ENCODE assay signal across 8 cellular contexts in the genomic region with DNA sequence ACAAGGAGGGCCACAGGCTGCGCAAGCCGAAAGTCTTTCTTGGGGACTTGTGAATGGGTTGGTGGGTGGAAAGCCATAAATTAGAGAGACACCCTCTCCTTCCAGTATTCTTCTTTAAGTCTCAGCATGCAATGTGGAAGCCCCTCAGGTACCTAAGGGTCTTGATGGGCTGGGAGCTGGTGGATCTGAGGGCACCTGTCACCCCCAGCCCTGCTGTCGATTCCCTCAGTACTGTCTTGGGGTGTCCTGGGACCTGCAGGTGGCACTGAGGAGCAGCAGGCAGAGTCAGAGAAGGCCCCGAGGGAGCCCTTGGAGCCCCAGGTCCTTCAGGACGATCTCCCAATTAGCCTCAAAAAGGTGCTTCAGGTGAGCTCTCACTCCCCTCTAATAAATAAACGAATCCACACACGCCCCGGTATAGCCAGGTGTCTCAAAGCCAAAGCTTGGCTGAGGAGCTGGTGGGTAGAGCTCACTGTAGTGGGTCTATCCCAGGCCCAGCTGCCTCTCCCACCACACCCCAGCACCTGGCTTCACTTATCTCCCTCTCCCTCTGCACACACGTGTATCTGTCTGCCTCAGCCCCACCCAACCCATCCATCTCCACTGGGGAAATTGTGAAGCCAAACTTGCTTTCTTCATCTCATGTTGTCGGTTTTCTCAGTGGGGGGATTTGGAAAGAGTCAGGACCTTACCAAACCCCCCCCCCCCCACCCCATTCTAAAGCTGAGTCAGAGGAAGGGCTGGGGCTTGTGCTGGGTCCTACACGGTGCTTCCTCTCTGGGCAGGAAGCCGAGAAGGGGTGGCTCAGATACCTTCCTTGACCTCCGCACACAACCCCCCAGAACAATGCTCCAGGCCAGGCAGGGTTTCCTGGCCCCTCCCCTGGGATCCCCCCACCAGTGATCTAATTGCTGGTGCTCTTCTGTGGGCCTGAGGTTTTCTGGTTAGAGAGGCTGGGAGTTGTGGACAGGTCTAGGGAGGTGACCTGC. TPM values are rescaled to one million over a fixed set of nuclear protein-coding genes. Genes with fewer than 3 reads are reported as not detected.
A peak's percentile ranks its signal among the peaks of the same experiment; 100 is the strongest.
DNase-seq lines count a peak whose midpoint lies in the region; ATAC-seq and TF ChIP-seq lines count a peak whose summit lies in the region.

No MANE protein-coding gene starts in this region.

- peak overlapping the region; percentile 90 for H3K9ac ChIP-seq in HCT116 (ENCODE audit: low read length)

- CTCF ChIA-PET in HCT116 (lab: Charles Lee) = interaction anchor here (0.7 to 2.0 kb wide), 6 partner anchors 8 to 115 kb away, joined by 3 to 14 read pairs (median 6); a partner anchor contains a TSS

- H2AFZ ChIP-seq in HCT116 (ENCODE audit: low read depth, low read length, poor library complexity, severe bottlenecking) = no peak overlapping the region

- H3K36me3 ChIP-seq in HCT116 (ENCODE audit: control insufficient read depth in 1 of 2, insufficient read depth in 2 of 2, low read length in 2 of 2) = peaks cover 17 to 30% of the 10 kb centered on the region in 2 experiments

- no peaks in the 10 kb centered on the region for H3K27me3 Mint-ChIP-seq in naive B cell

- ATAC-seq in HCT116 = peak; percentile 45
- peak; percentile 19 to 20 for ATAC-seq in naive B cell (ENCODE audit: low read depth in 2 of 2)
- no peak for ATAC-seq in GM18502 (IDR thresholded peaks at IDR 0.05; ENCODE audit: poor library complexity, unreplicated experiment)

- peaks cover 39% of the 10 kb centered on the region for H3K79me2 ChIP-seq in HCT116 (ENCODE audit: insufficient read depth, low read length)

- H3K27ac ChIP-seq in HCT116 (ENCODE audit: low read depth, low read length) = peak overlapping the region; percentile 93

- no peak for TF ChIP-seq POLR2A in HCT116 (IDR thresholded peaks at IDR 0.05; ENCODE audit: borderline replicate concordance, extremely low read depth, insufficient read depth, insufficient read length)

- POLR2A ChIA-PET in HCT116 (lab: Charles Lee) = interaction anchor here (0.6 kb wide), 1 partner anchor 474 kb away, joined by 3 read pairs; no protein-coding TSS in a partner anchor

- peak overlapping the region; percentile 76 for H3K4me3 ChIP-seq in AG09309 (ENCODE audit: control insufficient read depth, low read depth, low read length)
- H3K4me3 ChIP-seq in HCT116 (replicated peaks in 1 of 2; ENCODE audit: low read depth in 1 of 2, low read length in 2 of 2) = peak overlapping the region; percentile 90 to 94

- TF ChIP-seq RAD21 in HCT116 (IDR thresholded peaks at IDR 0.05; ENCODE audit: low read depth) = no peak

- H3K9me3 Mint-ChIP-seq in naive B cell = no peaks in the 10 kb centered on the region

- no peaks in the 10 kb centered on the region for H4K20me1 ChIP-seq in HCT116 (ENCODE audit: insufficient read depth)

- intact Hi-C loops in HCT116 (cut with micrococcal nuclease) = loop anchor here (5.0 kb wide), 1 partner anchor 50 kb away; a partner anchor contains a TSS

- H3K27me3 ChIP-seq in HCT116 (ENCODE audit: insufficient read depth, low read length) = no peaks in the 10 kb centered on the region

- TF ChIP-seq CTCF in AG09309 (IDR thresholded peaks at IDR 0.05; ENCODE audit: control insufficient read depth, insufficient read depth, low read depth, low read length, missing control alignments) (peak; percentile 46), HCT116 (IDR thresholded peaks at IDR 0.05 in 2 of 3, conservative IDR thresholded peaks at IDR 0.05 in 1 of 3; ENCODE audit: borderline replicate concordance in 1 of 3, insufficient read depth in 1 of 3, low read depth in 2 of 3, low read length in 2 of 3) (peak in 2 of 3 experiments; percentile 61 to 68; a peak in 4 of 6 replicates)

- H3K9me2 ChIP-seq in HCT116 (ENCODE audit: insufficient read depth) = no peaks in the 10 kb centered on the region

- BruUV-seq in HCT116 (replicated peaks; lab: Mats Ljungman, UMichigan) = no TSS peak

- peaks cover 13 to 38% of the 10 kb centered on the region in 2 experiments for H3K4me1 ChIP-seq in HCT116 (ENCODE audit: control insufficient read depth in 1 of 2, insufficient read depth in 2 of 2, low read length in 2 of 2)

- RAD21 ChIA-PET in HCT116 (lab: Charles Lee; ENCODE audit: low non-redundant PET in 1 of 2, low total read pairs in 2 of 2, uncharacterized antibody in 2 of 2, unreplicated experiment in 2 of 2) = interaction anchor here in 1 of 2 experiments (1.1 kb wide), 1 partner anchor 9 kb away, joined by 8 read pairs; no protein-coding TSS in a partner anchor

- peak overlapping the region; percentile 75 to 94 (median 86) for H3K4me3 Mint-ChIP-seq in naive B cell

- H3K4me2 ChIP-seq in HCT116 (ENCODE audit: low read length) = peak overlapping the region; percentile 100

- DNase-seq in AG09309 (ENCODE audit: low read depth) (no peak), HCT116 (ENCODE audit: low read depth, low spot score) (no peak), SW480 (ENCODE audit: low spot score) (peak; percentile 47), naive B cell (no peak), EL (no peak), activated gamma-delta T cell (lab: John Stamatoyannopoulos, UW) (no peak)
- DNase-seq in effector CD4-positive, alpha-beta T cell = peak; percentile 21

- no peaks in the 10 kb centered on the region for H3K9me3 ChIP-seq in HCT116 (ENCODE audit: control insufficient read depth in 1 of 2, insufficient read depth in 1 of 2, low read depth in 1 of 2, low read length in 2 of 2)

- peaks cover 17 to 29% (median 28%) of the 10 kb centered on the region in 3 donors for H3K4me1 Mint-ChIP-seq in naive B cell

- H3K36me3 Mint-ChIP-seq in naive B cell = no peaks in the 10 kb centered on the region

- peak overlapping the region in 3 of 6 donors; percentile 10 to 54 (median 50) for H3K27ac Mint-ChIP-seq in naive B cell

TF ChIP-seq in HCT116, 20 proteins besides CTCF, POLR2A, EP300 and RAD21:
- TF ChIP-seq EZH2phosphoT487 (IDR thresholded peaks at IDR 0.05; ENCODE audit: borderline replicate concordance) (no peak), JUND (IDR thresholded peaks at IDR 0.05) (no peak), CEBPB (IDR thresholded peaks at IDR 0.05; ENCODE audit: low read depth) (no peak), CBX3 (IDR thresholded peaks at IDR 0.05; ENCODE audit: low read depth) (no peak), TCF7L2 (IDR thresholded peaks at IDR 0.05; ENCODE audit: borderline replicate concordance, extremely low read depth, insufficient read depth, insufficient read length) (no peak), EZH2 (IDR thresholded peaks at IDR 0.05) (no peak), FOSL1 (IDR thresholded peaks at IDR 0.05; ENCODE audit: low read depth) (no peak), SIN3A (IDR thresholded peaks at IDR 0.05; ENCODE audit: low read depth) (no peak), ZFX (IDR thresholded peaks at IDR 0.05) (no peak), SP1 (IDR thresholded peaks at IDR 0.05; ENCODE audit: low read depth) (no peak), ZNF274 (IDR thresholded peaks at IDR 0.05; ENCODE audit: low read depth, low read length) (no peak), SRF (IDR thresholded peaks at IDR 0.05; ENCODE audit: low read depth) (no peak), POLR2AphosphoS5 (IDR thresholded peaks at IDR 0.05; ENCODE audit: low read depth, low read length) (no peak)
- TF ChIP-seq, protein P1, sequence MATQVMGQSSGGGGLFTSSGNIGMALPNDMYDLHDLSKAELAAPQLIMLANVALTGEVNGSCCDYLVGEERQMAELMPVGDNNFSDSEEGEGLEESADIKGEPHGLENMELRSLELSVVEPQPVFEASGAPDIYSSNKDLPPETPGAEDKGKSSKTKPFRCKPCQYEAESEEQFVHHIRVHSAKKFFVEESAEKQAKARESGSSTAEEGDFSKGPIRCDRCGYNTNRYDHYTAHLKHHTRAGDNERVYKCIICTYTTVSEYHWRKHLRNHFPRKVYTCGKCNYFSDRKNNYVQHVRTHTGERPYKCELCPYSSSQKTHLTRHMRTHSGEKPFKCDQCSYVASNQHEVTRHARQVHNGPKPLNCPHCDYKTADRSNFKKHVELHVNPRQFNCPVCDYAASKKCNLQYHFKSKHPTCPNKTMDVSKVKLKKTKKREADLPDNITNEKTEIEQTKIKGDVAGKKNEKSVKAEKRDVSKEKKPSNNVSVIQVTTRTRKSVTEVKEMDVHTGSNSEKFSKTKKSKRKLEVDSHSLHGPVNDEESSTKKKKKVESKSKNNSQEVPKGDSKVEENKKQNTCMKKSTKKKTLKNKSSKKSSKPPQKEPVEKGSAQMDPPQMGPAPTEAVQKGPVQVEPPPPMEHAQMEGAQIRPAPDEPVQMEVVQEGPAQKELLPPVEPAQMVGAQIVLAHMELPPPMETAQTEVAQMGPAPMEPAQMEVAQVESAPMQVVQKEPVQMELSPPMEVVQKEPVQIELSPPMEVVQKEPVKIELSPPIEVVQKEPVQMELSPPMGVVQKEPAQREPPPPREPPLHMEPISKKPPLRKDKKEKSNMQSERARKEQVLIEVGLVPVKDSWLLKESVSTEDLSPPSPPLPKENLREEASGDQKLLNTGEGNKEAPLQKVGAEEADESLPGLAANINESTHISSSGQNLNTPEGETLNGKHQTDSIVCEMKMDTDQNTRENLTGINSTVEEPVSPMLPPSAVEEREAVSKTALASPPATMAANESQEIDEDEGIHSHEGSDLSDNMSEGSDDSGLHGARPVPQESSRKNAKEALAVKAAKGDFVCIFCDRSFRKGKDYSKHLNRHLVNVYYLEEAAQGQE (IDR thresholded peaks at IDR 0.05; ENCODE audit: low read depth) = no peak
- TF ChIP-seq, protein P2, sequence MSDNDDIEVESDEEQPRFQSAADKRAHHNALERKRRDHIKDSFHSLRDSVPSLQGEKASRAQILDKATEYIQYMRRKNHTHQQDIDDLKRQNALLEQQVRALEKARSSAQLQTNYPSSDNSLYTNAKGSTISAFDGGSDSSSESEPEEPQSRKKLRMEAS (IDR thresholded peaks at IDR 0.05) = no peak
TF ChIP-seq in HCT116: peak in this region for 0.

RNA-seq across cellular contexts. Expression of a gene that starts 1.6 kb away (rescaled TPM):
- total RNA-seq in HCT116 (2021; ENCODE audit: unreplicated experiment) = 149 TPM
- 185 and 189 TPM in 2 replicates for polyA plus RNA-seq in HCT116 (2012)
- polyA plus RNA-seq in naive B cell (ENCODE audit: low read depth in 6 of 6) = 1 to 10 TPM; 2.8 to 8.8 (median 7.0) TPM

RNA-seq across cellular contexts. Expression of a gene that starts 10.8 kb away (rescaled TPM):
- total RNA-seq in HCT116 (2021; ENCODE audit: unreplicated experiment) = 9.8 TPM
- polyA plus RNA-seq in HCT116 (2012) = 9.0 and 10.9 TPM in 2 replicates
- polyA plus RNA-seq in naive B cell (ENCODE audit: low read depth in 6 of 6) = 1 to 10 TPM in 5 of 6 donors, not detected in 1; 2.6 to 6.0 (median 3.3) TPM

RNA-seq across cellular contexts. Expression of a gene that starts 19.1 kb away (rescaled TPM):
- total RNA-seq in HCT116 (2021; ENCODE audit: unreplicated experiment) = 0.32 TPM
- polyA plus RNA-seq in HCT116 (2012) = 0.08 and 0.14 TPM in 2 replicates
- polyA plus RNA-seq in naive B cell (ENCODE audit: low read depth in 6 of 6) = not detected

RNA-seq across cellular contexts. Expression of a gene that starts 19.1 kb away (rescaled TPM):
- 2.0 TPM for total RNA-seq in HCT116 (2021; ENCODE audit: unreplicated experiment)
- 2.4 and 2.9 TPM in 2 replicates for polyA plus RNA-seq in HCT116 (2012)
- not detected for polyA plus RNA-seq in naive B cell (ENCODE audit: low read depth in 6 of 6)

RNA-seq across cellular contexts. Expression of a gene that starts 25.9 kb away (rescaled TPM):
- total RNA-seq in HCT116 (2021; ENCODE audit: unreplicated experiment) = 20.4 TPM
- 29.2 and 31.1 TPM in 2 replicates for polyA plus RNA-seq in HCT116 (2012)
- polyA plus RNA-seq in naive B cell (ENCODE audit: low read depth in 6 of 6) = 1 to 10 TPM in 3 of 6 donors, under 1 TPM in 2, not detected in 1; 0.54 to 2.9 (median 2.1) TPM

Comparison
In these comparisons a context has a peak if more than half of its experiments do, and no peak if none do; other contexts are left out.
1. DNase-seq: peak in SW480 (single experiment) and effector CD4-positive, alpha-beta T cell (single experiment); none in AG09309 (single experiment), HCT116 (single experiment), naive B cell (single experiment), EL (single experiment) and activated gamma-delta T cell (single experiment).